ENCODE assay signal across 12 cellular contexts in genomic region chrX:86149089-86149488, GRCh38. TPM values are rescaled to one million over a fixed set of nuclear protein-coding genes. Genes with fewer than 3 reads are reported as not detected.
A peak's percentile ranks its signal among the peaks of the same experiment; 100 is the strongest.
DNase-seq lines count a peak whose midpoint lies in the region; ATAC-seq and TF ChIP-seq lines count a peak whose summit lies in the region.
"Had no signal": no experiment of that assay in that cellular context is flagged by ENCODE, and none has a peak within 500 bp of the region (broad histone marks: within the 10 kb centered on the region; RNA-seq: fewer than 3 reads in every experiment).

No MANE protein-coding gene starts in this region.

- H3K9ac ChIP-seq in HUES48 (ENCODE audit: low read depth, low read length) = no peak overlapping the region

- H3K36me3 ChIP-seq in CD4-positive, alpha-beta memory T cell (ENCODE audit: insufficient read depth, low read length) = no peaks in the 10 kb centered on the region
- H3K36me3 ChIP-seq in HUES48 (ENCODE audit: control insufficient read depth, insufficient read depth, low read length) = no peaks in the 10 kb centered on the region

- DNase-seq in CD4-positive, alpha-beta memory T cell = no peak
- no peak for DNase-seq in effector memory CD8-positive, alpha-beta T cell
- DNase-seq in osteocyte (ENCODE audit: extremely low spot score, unreplicated experiment) (no peak), inferior parietal cortex (ENCODE audit: extremely low spot score) (no peak), foreskin fibroblast (no peak)
- DNase-seq: activated CD4-positive, alpha-beta T cell treated with anti-CD3 and anti-CD28 coated beads, Interleukin-2, amount 50 U/mL, for 4 hours; DND-41; NCI-H1930 had no signal

- no peaks in the 10 kb centered on the region for H3K4me1 ChIP-seq in CD4-positive, alpha-beta memory T cell (ENCODE audit: insufficient read depth, low read length)
- H3K4me1 ChIP-seq in HUES48 (ENCODE audit: control insufficient read depth, insufficient read depth, low read length) = peaks cover 13% of the 10 kb centered on the region

- H3K4me3 ChIP-seq in CD4-positive, alpha-beta memory T cell (ENCODE audit: low read length in 2 of 2) = no peak overlapping the region
- peak overlapping the region; percentile 70 for H3K4me3 ChIP-seq in HUES48 (ENCODE audit: low read depth, low read length)
- no peak overlapping the region for H3K4me3 ChIP-seq in foreskin fibroblast (ENCODE audit: low read depth in 1 of 2, low read length in 2 of 2)

- TF ChIP-seq CTCF in osteocyte (IDR thresholded peaks at IDR 0.05) = no peak
- no peak for TF ChIP-seq CTCF in foreskin fibroblast (IDR thresholded peaks at IDR 0.05; ENCODE audit: low read depth, low read length)

- no peaks in the 10 kb centered on the region for H3K36me3 Mint-ChIP-seq in CD4-positive, alpha-beta memory T cell
- no peaks in the 10 kb centered on the region for H3K36me3 Mint-ChIP-seq in effector memory CD8-positive, alpha-beta T cell (ENCODE audit: insufficient read depth)
- H3K36me3 Mint-ChIP-seq in osteocyte (ENCODE audit: unreplicated experiment) = no peaks in the 10 kb centered on the region

- H3K4me1 Mint-ChIP-seq in CD4-positive, alpha-beta memory T cell = peaks cover 2 to 10% (median 8%) of the 10 kb centered on the region in 4 donors
- H3K4me1 Mint-ChIP-seq in effector memory CD8-positive, alpha-beta T cell (ENCODE audit: low read depth in 2 of 2) = peaks cover 4 to 7% of the 10 kb centered on the region in 2 donors
- H3K4me1 Mint-ChIP-seq in osteocyte (ENCODE audit: unreplicated experiment) = peaks cover 15% of the 10 kb centered on the region

- H3K9me3 ChIP-seq in CD4-positive, alpha-beta memory T cell (ENCODE audit: control insufficient read depth in 1 of 2, low read length in 2 of 2) = no peaks in the 10 kb centered on the region
- H3K9me3 ChIP-seq in HUES48 (ENCODE audit: control insufficient read depth, insufficient read depth, low read length) = 0 out of 2 replicates have a peak, but pooled peaks cover 4% of the 10 kb centered on the region

- intact Hi-C loops in CD4-positive, alpha-beta memory T cell (cut with micrococcal nuclease) = no loop called here

- peak overlapping the region in 7 of 8 donors; percentile 68 to 86 (median 80) for H3K4me3 Mint-ChIP-seq in CD4-positive, alpha-beta memory T cell
- peak overlapping the region; percentile 18 to 60 for H3K4me3 Mint-ChIP-seq in effector memory CD8-positive, alpha-beta T cell
- peak overlapping the region; percentile 83 for H3K4me3 Mint-ChIP-seq in osteocyte (ENCODE audit: unreplicated experiment)
- H3K4me3 Mint-ChIP-seq: dendritic cell treated with granulocyte-macrophage colony-stimulating factor and Interleukin-4, amounts not matched to agents 40 ng/mL and 50 ng/mL, for 4 days had no signal

- POLR2A ChIA-PET in CD4-positive, alpha-beta memory T cell (lab: Charles Lee; ENCODE audit: partially characterized antibody) = no interaction called here

- no peak overlapping the region for H3K27ac ChIP-seq in CD4-positive, alpha-beta memory T cell (ENCODE audit: low read depth, low read length)
- no peak overlapping the region for H3K27ac ChIP-seq in HUES48 (ENCODE audit: low read depth, low read length)
- H3K27ac ChIP-seq: HL-60 had no signal

- H3K27me3 ChIP-seq in CD4-positive, alpha-beta memory T cell (ENCODE audit: insufficient read depth, low read length) = no peaks in the 10 kb centered on the region
- H3K27me3 ChIP-seq in HUES48 (ENCODE audit: control insufficient read depth, insufficient read depth, low read length) = peaks cover 49% of the 10 kb centered on the region

- peaks cover 0 to 4% (median under 1%) of the 10 kb centered on the region in 8 donors for H3K9me3 Mint-ChIP-seq in CD4-positive, alpha-beta memory T cell
- no peaks in the 10 kb centered on the region for H3K9me3 Mint-ChIP-seq in effector memory CD8-positive, alpha-beta T cell
- H3K9me3 Mint-ChIP-seq in osteocyte (ENCODE audit: unreplicated experiment) = no peaks in the 10 kb centered on the region
- H3K9me3 Mint-ChIP-seq: dendritic cell treated with granulocyte-macrophage colony-stimulating factor and Interleukin-4, amounts not matched to agents 40 ng/mL and 50 ng/mL, for 4 days had no signal

- H3K27ac Mint-ChIP-seq in CD4-positive, alpha-beta memory T cell = peak overlapping the region in 3 of 7 donors; percentile 10 to 35 (median 19)
- no peak overlapping the region for H3K27ac Mint-ChIP-seq in effector memory CD8-positive, alpha-beta T cell
- no peak overlapping the region for H3K27ac Mint-ChIP-seq in osteocyte (ENCODE audit: unreplicated experiment)
- H3K27ac Mint-ChIP-seq: dendritic cell treated with granulocyte-macrophage colony-stimulating factor and Interleukin-4, amounts not matched to agents 40 ng/mL and 50 ng/mL, for 4 days had no signal

- ATAC-seq in effector memory CD8-positive, alpha-beta T cell (replicated peaks) = no peak
- ATAC-seq in GM18907 (IDR thresholded peaks at IDR 0.05; ENCODE audit: unreplicated experiment) = no peak

- CTCF ChIA-PET in CD4-positive, alpha-beta memory T cell (lab: Charles Lee; ENCODE audit: partially characterized antibody) = no interaction called here

- H3K27me3 Mint-ChIP-seq in CD4-positive, alpha-beta memory T cell = peaks cover 12 to 13% of the 10 kb centered on the region in 2 donors
- H3K27me3 Mint-ChIP-seq in effector memory CD8-positive, alpha-beta T cell = peaks cover 22 to 24% of the 10 kb centered on the region in 2 donors
- peaks cover 55% of the 10 kb centered on the region for H3K27me3 Mint-ChIP-seq in osteocyte (ENCODE audit: unreplicated experiment)

RNA-seq across cellular contexts. Expression of gene DACH2, which starts 0.8 kb away (rescaled TPM):
- not detected for total RNA-seq in CD4-positive, alpha-beta memory T cell
- polyA plus RNA-seq in CD4-positive, alpha-beta memory T cell = not detected
- total RNA-seq in osteocyte = not detected in 2 replicates
